8 cellular contexts compared by ENCODE assay signal in the genomic region with DNA sequence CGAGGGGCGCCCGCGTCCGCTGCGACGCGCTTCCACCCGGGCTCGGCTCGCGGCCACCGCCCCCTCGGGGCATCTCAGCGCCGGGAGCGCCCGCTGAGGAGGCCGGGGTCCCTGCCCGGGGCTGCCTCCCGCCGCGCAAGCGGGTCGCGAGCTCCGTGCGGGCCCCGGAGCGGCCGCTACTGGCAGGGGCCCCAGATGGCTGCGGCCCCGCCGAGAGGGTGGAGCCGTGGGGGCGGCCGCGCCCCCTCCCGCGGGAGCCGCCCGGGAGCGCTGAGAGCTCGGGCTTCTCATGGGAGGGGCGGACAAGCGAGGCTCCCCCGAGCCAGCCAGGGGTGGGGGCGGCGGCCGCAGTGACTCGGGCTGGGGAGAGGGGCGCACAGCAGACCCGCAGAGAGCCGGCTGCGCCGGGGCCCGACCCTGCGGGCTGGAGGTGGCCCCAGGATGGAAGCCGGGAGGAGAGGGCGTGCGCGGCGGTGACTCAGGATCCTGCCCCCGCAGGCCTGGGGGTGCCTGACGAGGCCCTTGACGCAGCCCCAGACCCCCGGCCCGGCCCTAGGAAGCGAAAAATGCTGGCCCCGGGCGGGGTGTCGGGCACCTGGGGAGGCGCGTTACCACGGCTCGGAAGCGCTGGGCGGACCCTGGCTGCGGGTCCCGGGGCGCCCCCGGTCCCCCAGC. TPM values are rescaled to one million over a fixed set of nuclear protein-coding genes. Genes with fewer than 3 reads are reported as not detected.
DNase-seq lines count a peak whose midpoint lies in the region; ATAC-seq and TF ChIP-seq lines count a peak whose summit lies in the region.

No MANE protein-coding gene starts in this region.

- peaks cover 51% of the 10 kb centered on the region for H3K4me1 ChIP-seq in A673 (ENCODE audit: insufficient read depth, low read length, poor library complexity, severe bottlenecking)

- H3K9me3 Mint-ChIP-seq in activated CD8-positive, alpha-beta T cell treated with anti-CD3 and anti-CD28 coated beads for 36 hours: no peaks in the 10 kb centered on the region
- no peaks in the 10 kb centered on the region for H3K9me3 Mint-ChIP-seq in natural killer cell treated with Interleukin-12 subunit alpha and Interleukin-12 subunit beta and Interleukin-15 and Interleukin-18, amount 100 ng/mL, for 72 hours

- H3K4me3 Mint-ChIP-seq in activated CD8-positive, alpha-beta T cell treated with anti-CD3 and anti-CD28 coated beads for 36 hours: peak overlapping the region; percentile 42
- no peak overlapping the region for H3K4me3 Mint-ChIP-seq in natural killer cell treated with Interleukin-12 subunit alpha and Interleukin-12 subunit beta and Interleukin-15 and Interleukin-18, amount 100 ng/mL, for 72 hours

- intact Hi-C loops in A673 (cut with micrococcal nuclease; ENCODE audit: unreplicated experiment): loop anchor here (2.0 to 10.0 kb wide), 4 partner anchors 58 to 216 kb away; partner anchors contain the start of gene OTUB1
- intact Hi-C loops in activated CD8-positive, alpha-beta T cell treated with anti-CD3 and anti-CD28 coated beads for 36 hours (cut with micrococcal nuclease): no loop called here

- BruUV-seq in A673 (replicated peaks; lab: Mats Ljungman, UMichigan): no TSS peak

- peak; percentile 54 for DNase-seq in A673 (ENCODE audit: low spot score)
- peak; percentile 72 for DNase-seq in activated CD8-positive, alpha-beta T cell treated with anti-CD3 and anti-CD28 coated beads for 36 hours
- DNase-seq in natural killer cell treated with Interleukin-12 subunit alpha and Interleukin-12 subunit beta and Interleukin-15 and Interleukin-18, amount 100 ng/mL, for 72 hours (ENCODE audit: low spot score): no peak

- H3K4me1 Mint-ChIP-seq in activated CD8-positive, alpha-beta T cell treated with anti-CD3 and anti-CD28 coated beads for 36 hours (ENCODE audit: low read depth): peaks cover 10% of the 10 kb centered on the region
- peaks cover 7 to 8% of the 10 kb centered on the region in 2 donors for H3K4me1 Mint-ChIP-seq in natural killer cell treated with Interleukin-12 subunit alpha and Interleukin-12 subunit beta and Interleukin-15 and Interleukin-18, amount 100 ng/mL, for 72 hours (ENCODE audit: low read depth in 2 of 2)

- peak overlapping the region; percentile 74 for H3K27ac ChIP-seq in A673 (ENCODE audit: low read depth, low read length, poor library complexity, severe bottlenecking)

- no peaks in the 10 kb centered on the region for H3K36me3 Mint-ChIP-seq in activated CD8-positive, alpha-beta T cell treated with anti-CD3 and anti-CD28 coated beads for 36 hours (ENCODE audit: low read depth)
- no peaks in the 10 kb centered on the region for H3K36me3 Mint-ChIP-seq in natural killer cell treated with Interleukin-12 subunit alpha and Interleukin-12 subunit beta and Interleukin-15 and Interleukin-18, amount 100 ng/mL, for 72 hours

- CTCF ChIA-PET in A673 (lab: Charles Lee): interaction anchor here (1.6 to 2.7 kb wide), 2 partner anchors 103 to 176 kb away, joined by 6 to 15 read pairs; no protein-coding TSS in a partner anchor
- CTCF ChIA-PET in activated CD8-positive, alpha-beta T cell treated with anti-CD3 and anti-CD28 coated beads for 36 hours (lab: Charles Lee): interaction anchor here (0.7 to 2.9 kb wide), 9 partner anchors 10 to 380 kb away, joined by 3 to 26 read pairs (median 3); partner anchors contain the start of gene MARK2

- ATAC-seq in GM18511 (IDR thresholded peaks at IDR 0.05; ENCODE audit: unreplicated experiment): peak; percentile 39
- ATAC-seq in HG03442 (IDR thresholded peaks at IDR 0.05; ENCODE audit: unreplicated experiment): peak; percentile 28
- peak; percentile 56 for ATAC-seq in activated CD8-positive, alpha-beta T cell treated with anti-CD3 and anti-CD28 coated beads for 36 hours
- ATAC-seq in esophagus mucosa: peak; percentile 34
- peak; percentile 58 to 73 for ATAC-seq in natural killer cell treated with Interleukin-12 subunit alpha and Interleukin-12 subunit beta and Interleukin-15 and Interleukin-18, amount 100 ng/mL, for 72 hours
- no peak for ATAC-seq in HG03469 (IDR thresholded peaks at IDR 0.05; ENCODE audit: unreplicated experiment)
- no peak for ATAC-seq in HG03565 (IDR thresholded peaks at IDR 0.05; ENCODE audit: unreplicated experiment)

- H3K36me3 ChIP-seq in A673 (ENCODE audit: insufficient read depth, low read length, poor library complexity, severe bottlenecking): peaks cover 7% of the 10 kb centered on the region

- peak overlapping the region; percentile 63 for H3K4me3 ChIP-seq in A673 (ENCODE audit: low read depth, low read length, poor library complexity, severe bottlenecking)

- no peak for TF ChIP-seq CTCF in A673 (conservative IDR thresholded peaks at IDR 0.05; ENCODE audit: low read depth, low read length)
- TF ChIP-seq CTCF in activated CD8-positive, alpha-beta T cell treated with anti-CD3 and anti-CD28 coated beads for 36 hours (IDR thresholded peaks at IDR 0.05): no peak

- H3K27me3 Mint-ChIP-seq in activated CD8-positive, alpha-beta T cell treated with anti-CD3 and anti-CD28 coated beads for 36 hours: peaks cover 8% of the 10 kb centered on the region
- peaks cover 15% of the 10 kb centered on the region in 2 donors for H3K27me3 Mint-ChIP-seq in natural killer cell treated with Interleukin-12 subunit alpha and Interleukin-12 subunit beta and Interleukin-15 and Interleukin-18, amount 100 ng/mL, for 72 hours

- H3K27me3 ChIP-seq in A673 (replicated peaks; ENCODE audit: insufficient read depth, low read depth, low read length, poor library complexity): no peaks in the 10 kb centered on the region

- H3K9me3 ChIP-seq in A673 (ENCODE audit: low read depth, low read length, poor library complexity, severe bottlenecking): no peaks in the 10 kb centered on the region

- H3K27ac Mint-ChIP-seq in activated CD8-positive, alpha-beta T cell treated with anti-CD3 and anti-CD28 coated beads for 36 hours: no peak overlapping the region
- no peak overlapping the region for H3K27ac Mint-ChIP-seq in natural killer cell treated with Interleukin-12 subunit alpha and Interleukin-12 subunit beta and Interleukin-15 and Interleukin-18, amount 100 ng/mL, for 72 hours

- POLR2A ChIA-PET in A673 (lab: Charles Lee; ENCODE audit: low non-redundant PET): no interaction called here
- POLR2A ChIA-PET in activated CD8-positive, alpha-beta T cell treated with anti-CD3 and anti-CD28 coated beads for 36 hours (lab: Charles Lee): interaction anchor here (1.1 to 1.4 kb wide), 2 partner anchors 45 to 69 kb away, joined by 3 to 4 read pairs; partner anchors contain the start of gene MARK2

RNA-seq across cellular contexts. Expression of gene ZFTA, which starts 0.6 kb away (rescaled TPM):
- total RNA-seq in A673 (2021): 32.4 and 36.1 TPM in 2 replicates
- total RNA-seq in activated CD8-positive, alpha-beta T cell treated with anti-CD3 and anti-CD28 coated beads for 36 hours: 1 to 10 TPM; 4.1 to 4.3 TPM
- 2.9 TPM for total RNA-seq in esophagus mucosa
- 1 to 10 TPM; 5.0 to 7.6 TPM for total RNA-seq in natural killer cell treated with Interleukin-12 subunit alpha and Interleukin-12 subunit beta and Interleukin-15 and Interleukin-18, amount 100 ng/mL, for 72 hours

RNA-seq across cellular contexts. Expression of gene SPINDOC, which starts 44.1 kb away (rescaled TPM):
- total RNA-seq in A673 (2021): 91.1 and 94.5 TPM in 2 replicates
- 10 to 100 TPM; 28.4 to 29.0 TPM for total RNA-seq in activated CD8-positive, alpha-beta T cell treated with anti-CD3 and anti-CD28 coated beads for 36 hours
- total RNA-seq in esophagus mucosa: 4.4 TPM
- 10 to 100 TPM; 34.3 to 65.1 TPM for total RNA-seq in natural killer cell treated with Interleukin-12 subunit alpha and Interleukin-12 subunit beta and Interleukin-15 and Interleukin-18, amount 100 ng/mL, for 72 hours

Comparison
In these comparisons a context has a peak if more than half of its experiments do, and no peak if none do; other contexts are left out.
1. ATAC-seq: peak in GM18511 (single experiment), HG03442 (single experiment), activated CD8-positive, alpha-beta T cell treated with anti-CD3 and anti-CD28 coated beads for 36 hours (single experiment), esophagus mucosa (single experiment) and natural killer cell treated with Interleukin-12 subunit alpha and Interleukin-12 subunit beta and Interleukin-15 and Interleukin-18, amount 100 ng/mL, for 72 hours (2 of 2); none in HG03469 (single experiment) and HG03565 (single experiment).